18 cellular contexts compared by ENCODE assay signal in the genomic region with DNA sequence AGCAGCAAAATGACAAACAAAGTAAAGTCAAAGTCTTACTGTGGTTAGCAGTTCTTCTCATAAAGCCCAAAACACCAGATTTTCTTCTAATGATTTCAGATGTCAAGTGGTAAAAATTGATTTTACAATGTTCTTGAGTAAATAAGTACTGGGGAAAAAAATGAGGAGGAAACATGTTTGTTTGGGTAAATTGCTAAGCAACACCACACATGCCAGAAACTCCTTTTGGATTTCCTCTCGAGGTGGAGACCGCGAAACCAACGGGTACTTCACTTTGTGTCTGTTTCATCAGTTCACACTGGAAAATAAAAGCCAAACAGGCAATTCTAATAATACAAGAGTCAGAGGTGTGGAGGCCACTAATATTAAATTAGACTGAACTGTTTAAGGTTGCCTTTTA. TPM values are rescaled to one million over a fixed set of nuclear protein-coding genes. Genes with fewer than 3 reads are reported as not detected.
DNase-seq lines count a peak whose midpoint lies in the region; ATAC-seq and TF ChIP-seq lines count a peak whose summit lies in the region.
"Had no signal": no experiment of that assay in that cellular context is flagged by ENCODE, and none has a peak within 500 bp of the region (broad histone marks: within the 10 kb centered on the region; RNA-seq: fewer than 3 reads in every experiment).

No MANE protein-coding gene starts in this region.

- H3K27ac ChIP-seq in VCaP (peak overlapping the region; percentile 82), vagina (peak overlapping the region; percentile 36)

- H3K4me3 ChIP-seq in vagina = no peak overlapping the region
- H3K4me3 ChIP-seq: MG63, pancreas had no signal

- ATAC-seq in HG02981 (IDR thresholded peaks at IDR 0.05; ENCODE audit: unreplicated experiment) = no peak
- ATAC-seq: HCT116, Panc1, pancreas had no signal

- no peak for TF ChIP-seq CTCF in VCaP (conservative IDR thresholded peaks at IDR 0.05)
- TF ChIP-seq CTCF in vagina (IDR thresholded peaks at IDR 0.05) = no peak

- H3K9me3 ChIP-seq in vagina = no peaks in the 10 kb centered on the region
- H3K9me3 ChIP-seq: MG63, pancreas had no signal

- H3K27me3 ChIP-seq in vagina = no peaks in the 10 kb centered on the region
- H3K27me3 ChIP-seq: MG63, pancreas had no signal

- H3K4me1 ChIP-seq in vagina = peaks cover 7% of the 10 kb centered on the region
- H3K4me1 ChIP-seq: pancreas had no signal

- DNase-seq in NCI-H748 (lab: John Stamatoyannopoulos, UW; ENCODE audit: unreplicated experiment) = peak; percentile 35
- no peak for DNase-seq in NCI-H748 treated with DMSO at 0.1 percent for 48 hours (lab: John Stamatoyannopoulos, UW)
- DNase-seq in left kidney (ENCODE audit: low read depth, low spot score) = peak; percentile 17
- no peak for DNase-seq in vagina (ENCODE audit: extremely low spot score in 2 of 2)
- DNase-seq in stimulated activated CD4-positive, alpha-beta T cell treated with anti-CD3 and anti-CD28 coated beads, Interleukin-4, amount 100 ng/mL, for 4 hours = no peak
- no peak for DNase-seq in NCI-H82 treated with DMSO at 0.1 percent for 48 hours (lab: John Stamatoyannopoulos, UW; ENCODE audit: unreplicated experiment)
- DNase-seq: activated naive CD4-positive, alpha-beta T cell treated with anti-CD3 and anti-CD28 coated beads, Interleukin-2, amount 50 U/mL, for 16 hours; caudate nucleus; effector CD4-positive, alpha-beta T cell; hippocampal formation; MG63; NCI-H524; pancreas; stimulated activated naive CD4-positive, alpha-beta T cell had no signal

- intact Hi-C loops in vagina (cut with DNase I) = no loop called here

- H3K36me3 ChIP-seq in vagina = no peaks in the 10 kb centered on the region
- H3K36me3 ChIP-seq: MG63, pancreas had no signal

- no peak for TF ChIP-seq POLR2A in vagina (IDR thresholded peaks at IDR 0.05)

RNA-seq across cellular contexts. Expression of a gene that starts 4.6 kb away (rescaled TPM):
- 33.1 TPM for total RNA-seq in vagina

RNA-seq across cellular contexts. Expression of a gene that starts 27.3 kb away (rescaled TPM):
- 11.8 TPM for total RNA-seq in vagina

Comparison
In these comparisons a context has a peak if more than half of its experiments do, and no peak if none do; other contexts are left out.
1. DNase-seq: peak in NCI-H748 (single experiment) and left kidney (single experiment); none in NCI-H748 treated with DMSO at 0.1 percent for 48 hours (single experiment), vagina (0 of 2), stimulated activated CD4-positive, alpha-beta T cell treated with anti-CD3 and anti-CD28 coated beads, Interleukin-4, amount 100 ng/mL, for 4 hours (0 of 2) and NCI-H82 treated with DMSO at 0.1 percent for 48 hours (single experiment).